Comparison of ENCODE assay signal across 22 cellular contexts in genomic region chr10:71277914-71278665, GRCh38.
"Had no signal": no experiment of that assay in that cellular context is flagged by ENCODE, and none has a peak within 500 bp of the region (broad histone marks: within the 10 kb centered on the region; RNA-seq: fewer than 3 reads in every experiment).

No MANE protein-coding gene starts in this region.

- H3K4me1 ChIP-seq: suprapubic skin, vagina had no signal

- H3K27me3 Mint-ChIP-seq: effector memory CD8-positive, alpha-beta T cell; progenitor cell of endocrine pancreas had no signal

- H3K4me3 ChIP-seq: lower lobe of right lung, suprapubic skin, vagina had no signal

- H3K27ac ChIP-seq: lower lobe of right lung, suprapubic skin, vagina had no signal

- H3K9me3 ChIP-seq: lower lobe of right lung, suprapubic skin, vagina had no signal

- H3K27me3 ChIP-seq: suprapubic skin, vagina had no signal

- H3K36me3 Mint-ChIP-seq: natural killer cell treated with Interleukin-12 subunit alpha and Interleukin-12 subunit beta and Interleukin-15 and Interleukin-18, amount 100 ng/mL, for 72 hours had no signal

- H3K27ac Mint-ChIP-seq: activated T-cell treated with anti-CD3 and anti-CD28 coated beads, Interleukin-2, amount 50 U/mL, for 72 hours; dendritic cell treated with granulocyte-macrophage colony-stimulating factor and Interleukin-4, amounts not matched to agents 40 ng/mL and 50 ng/mL, for 4 days; effector memory CD8-positive, alpha-beta T cell; mesothelial cell of epicardium; natural killer cell treated with Interleukin-12 subunit alpha and Interleukin-12 subunit beta and Interleukin-15 and Interleukin-18, amount 100 ng/mL, for 72 hours; progenitor cell of endocrine pancreas had no signal

- DNase-seq: activated CD4-positive, alpha-beta T cell treated with anti-CD3 and anti-CD28 coated beads, Interleukin-2, amount 50 U/mL, for 1 hour; activated CD8-positive, alpha-beta memory T cell treated with anti-CD3 and anti-CD28 coated beads, Interleukin-2, amount 50 U/mL, for 48 hours; activated effector memory CD4-positive, alpha-beta T cell treated with anti-CD3 and anti-CD28 coated beads, Interleukin-2, amount 50 U/mL, for 16 hours; activated naive CD4-positive, alpha-beta T cell treated with anti-CD3 and anti-CD28 coated beads, Interleukin-2, amount 50 U/mL, for 16 hours; activated T-cell treated with anti-CD3 and anti-CD28 coated beads, Interleukin-2, amount 50 U/mL, for 72 hours; effector memory CD8-positive, alpha-beta T cell; hippocampal formation; left colon; lower lobe of right lung; occipital lobe; stimulated activated naive CD8-positive, alpha-beta T cell treated with anti-CD3 and anti-CD28 coated beads, Interleukin-15, Interleukin-2, amounts not matched to agents 100 U/mL and 50 U/mL, for 24 hours; T1000; trophoblast cell had no signal

- H3K36me3 ChIP-seq: suprapubic skin had no signal

- FAIRE-seq: astrocyte, bronchial epithelial cell, islet of Langerhans had no signal

- ATAC-seq: activated T-cell treated with anti-CD3 and anti-CD28 coated beads, Interleukin-2, amount 50 U/mL, for 72 hours; effector memory CD8-positive, alpha-beta T cell; left colon; lower lobe of right lung; stimulated activated naive CD8-positive, alpha-beta T cell treated with anti-CD3 and anti-CD28 coated beads, Interleukin-15, Interleukin-2, amounts not matched to agents 100 U/mL and 50 U/mL, for 24 hours had no signal

- H3K9me3 Mint-ChIP-seq: activated T-cell treated with anti-CD3 and anti-CD28 coated beads, Interleukin-2, amount 50 U/mL, for 72 hours; dendritic cell treated with granulocyte-macrophage colony-stimulating factor and Interleukin-4, amounts not matched to agents 40 ng/mL and 50 ng/mL, for 4 days; effector memory CD8-positive, alpha-beta T cell; mesothelial cell of epicardium; natural killer cell treated with Interleukin-12 subunit alpha and Interleukin-12 subunit beta and Interleukin-15 and Interleukin-18, amount 100 ng/mL, for 72 hours had no signal

- H3K4me3 Mint-ChIP-seq: activated T-cell treated with anti-CD3 and anti-CD28 coated beads, Interleukin-2, amount 50 U/mL, for 72 hours; dendritic cell treated with granulocyte-macrophage colony-stimulating factor and Interleukin-4, amounts not matched to agents 40 ng/mL and 50 ng/mL, for 4 days; effector memory CD8-positive, alpha-beta T cell; mesothelial cell of epicardium; natural killer cell treated with Interleukin-12 subunit alpha and Interleukin-12 subunit beta and Interleukin-15 and Interleukin-18, amount 100 ng/mL, for 72 hours had no signal
